8 cellular contexts compared by ENCODE assay signal in genomic region chr10:16787361-16787791, GRCh38. TPM values are rescaled to one million over a fixed set of nuclear protein-coding genes. Genes with fewer than 3 reads are reported as not detected.
DNase-seq lines count a peak whose midpoint lies in the region; ATAC-seq and TF ChIP-seq lines count a peak whose summit lies in the region.

No MANE protein-coding gene starts in this region.

- intact Hi-C loops in activated B cell treated with CpG ODN at 0.5 μM for 24 hours (cut with micrococcal nuclease), result no loop called here

- H3K27ac Mint-ChIP-seq in activated B cell treated with CpG ODN at 0.5 μM for 24 hours (peak overlapping the region; percentile 57), chondrocyte (ENCODE audit: unreplicated experiment) (no peak overlapping the region)
- peak overlapping the region; percentile 91 for H3K27ac Mint-ChIP-seq in activated naive CD4-positive, alpha-beta T cell treated with anti-CD3 and anti-CD28 coated beads, Interleukin-2, amount 50 U/mL, for 24 hours

- H3K36me3 Mint-ChIP-seq in activated B cell treated with CpG ODN at 0.5 μM for 24 hours (ENCODE audit: low read depth), result peaks cover 44% of the 10 kb centered on the region
- H3K36me3 Mint-ChIP-seq in activated naive CD4-positive, alpha-beta T cell treated with anti-CD3 and anti-CD28 coated beads, Interleukin-2, amount 50 U/mL, for 24 hours, result peaks cover 25% of the 10 kb centered on the region
- H3K36me3 Mint-ChIP-seq in chondrocyte (ENCODE audit: low read depth), result peaks cover 3% of the 10 kb centered on the region

- H3K4me3 Mint-ChIP-seq in activated B cell treated with CpG ODN at 0.5 μM for 24 hours (no peak overlapping the region), chondrocyte (ENCODE audit: unreplicated experiment) (no peak overlapping the region)
- peak overlapping the region; percentile 16 for H3K4me3 Mint-ChIP-seq in activated naive CD4-positive, alpha-beta T cell treated with anti-CD3 and anti-CD28 coated beads, Interleukin-2, amount 50 U/mL, for 24 hours

- POLR2A ChIA-PET in activated B cell treated with CpG ODN at 0.5 μM for 24 hours (lab: Charles Lee), result no interaction called here

- ATAC-seq in GM21381 (IDR thresholded peaks at IDR 0.05; ENCODE audit: unreplicated experiment) (peak; percentile 77), activated B cell treated with CpG ODN at 0.5 μM for 24 hours (ENCODE audit: low read depth) (peak; percentile 76)

- H3K4me3 ChIP-seq in coronary artery, result no peak overlapping the region

- CTCF ChIA-PET in activated B cell treated with CpG ODN at 0.5 μM for 24 hours (lab: Charles Lee), result no interaction called here

- H3K27me3 Mint-ChIP-seq in activated B cell treated with CpG ODN at 0.5 μM for 24 hours (no peaks in the 10 kb centered on the region), chondrocyte (ENCODE audit: low read depth) (no peaks in the 10 kb centered on the region)
- no peaks in the 10 kb centered on the region for H3K27me3 Mint-ChIP-seq in activated naive CD4-positive, alpha-beta T cell treated with anti-CD3 and anti-CD28 coated beads, Interleukin-2, amount 50 U/mL, for 24 hours

- H3K9me3 Mint-ChIP-seq in activated B cell treated with CpG ODN at 0.5 μM for 24 hours (peaks cover 5% of the 10 kb centered on the region), chondrocyte (ENCODE audit: low read depth) (no peaks in the 10 kb centered on the region)
- H3K9me3 Mint-ChIP-seq in activated naive CD4-positive, alpha-beta T cell treated with anti-CD3 and anti-CD28 coated beads, Interleukin-2, amount 50 U/mL, for 24 hours, result peaks cover 5% of the 10 kb centered on the region

- no peak overlapping the region for H3K27ac ChIP-seq in coronary artery

- DNase-seq in activated B cell treated with CpG ODN at 0.5 μM for 24 hours, result no peak
- peak; percentile 29 to 41 for DNase-seq in stimulated activated CD8-positive, alpha-beta memory T cell treated with anti-CD3 and anti-CD28 coated beads, Interleukin-15, amount 100 ng/mL, for 48 hours (ENCODE audit: low read depth in 2 of 2)
- no peak for DNase-seq in chondrocyte (ENCODE audit: low spot score)
- DNase-seq in dermis blood vessel endothelial cell, result no peak
- no peak for DNase-seq in coronary artery (ENCODE audit: low spot score)
- no peak for DNase-seq in hepatic stellate cell (ENCODE audit: low spot score)

- H3K4me1 Mint-ChIP-seq in activated B cell treated with CpG ODN at 0.5 μM for 24 hours (peaks cover 14% of the 10 kb centered on the region), chondrocyte (ENCODE audit: low read depth) (peaks cover 38% of the 10 kb centered on the region)
- peaks cover 31% of the 10 kb centered on the region for H3K4me1 Mint-ChIP-seq in activated naive CD4-positive, alpha-beta T cell treated with anti-CD3 and anti-CD28 coated beads, Interleukin-2, amount 50 U/mL, for 24 hours

- TF ChIP-seq CTCF in activated B cell treated with CpG ODN at 0.5 μM for 24 hours (IDR thresholded peaks at IDR 0.05) (no peak), chondrocyte (IDR thresholded peaks at IDR 0.05) (no peak), coronary artery (IDR thresholded peaks at IDR 0.05) (no peak)

RNA-seq across cellular contexts. Expression of gene RSU1, which starts 29.8 kb away (rescaled TPM):
- 59.2 and 60.7 TPM in 2 replicates for total RNA-seq in activated B cell treated with CpG ODN at 0.5 μM for 24 hours
- 113 to 165 TPM (median 156 TPM) in 3 replicates for total RNA-seq in chondrocyte
- 63.3 and 83.7 TPM in 2 replicates for total RNA-seq in dermis blood vessel endothelial cell

Comparison
In these comparisons a context has a peak if more than half of its experiments do, and no peak if none do; other contexts are left out.
1. DNase-seq: peak in stimulated activated CD8-positive, alpha-beta memory T cell treated with anti-CD3 and anti-CD28 coated beads, Interleukin-15, amount 100 ng/mL, for 48 hours (2 of 2); none in activated B cell treated with CpG ODN at 0.5 μM for 24 hours (single experiment), chondrocyte (single experiment), dermis blood vessel endothelial cell (single experiment), coronary artery (single experiment) and hepatic stellate cell (single experiment).